8 cellular contexts compared by ENCODE assay signal in genomic region chrX:16695079-16695676, GRCh38. TPM values are rescaled to one million over a fixed set of nuclear protein-coding genes. Genes with fewer than 3 reads are reported as not detected.
A peak's percentile ranks its signal among the peaks of the same experiment; 100 is the strongest.
DNase-seq lines count a peak whose midpoint lies in the region; ATAC-seq and TF ChIP-seq lines count a peak whose summit lies in the region.

No MANE protein-coding gene starts in this region.

- TF ChIP-seq CTCF in Calu3 (IDR thresholded peaks at IDR 0.05; ENCODE audit: unreplicated experiment) = peak; percentile 66
- TF ChIP-seq CTCF in esophagus squamous epithelium (IDR thresholded peaks at IDR 0.05) = peak; percentile 68 to 93 (median 76)
- peak; percentile 81 for TF ChIP-seq CTCF in upper lobe of right lung (IDR thresholded peaks at IDR 0.05)

- no peaks in the 10 kb centered on the region for H3K4me1 Mint-ChIP-seq in Calu3 (ENCODE audit: low read depth, unreplicated experiment)

- H3K36me3 ChIP-seq in esophagus squamous epithelium (peaks cover 0 to 48% (median 0%) of the 10 kb centered on the region in 3 donors), upper lobe of right lung (peaks cover 14% of the 10 kb centered on the region)

- H3K27me3 ChIP-seq in esophagus squamous epithelium = no peaks in the 10 kb centered on the region
- H3K27me3 ChIP-seq in upper lobe of right lung = no peaks in the 10 kb centered on the region

- H3K36me3 Mint-ChIP-seq in Calu3 (ENCODE audit: insufficient read depth, unreplicated experiment) = peaks cover 5% of the 10 kb centered on the region

- intact Hi-C loops in Calu3 (cut with micrococcal nuclease; ENCODE audit: unreplicated experiment) (no loop called here), esophagus squamous epithelium (cut with DNase I) (loop anchor here (10.0 kb wide), 1 partner anchor 260 kb away; no protein-coding TSS in a partner anchor), upper lobe of right lung (cut with DNase I) (no loop called here)

- BruUV-seq in Calu3 (replicated peaks; lab: Mats Ljungman, UMichigan) = no TSS peak

- H3K27ac Mint-ChIP-seq in Calu3 (ENCODE audit: unreplicated experiment) = no peak overlapping the region

- CTCF ChIA-PET in Calu3 (lab: Charles Lee) = no interaction called here

- H3K4me1 ChIP-seq in esophagus squamous epithelium = no peaks in the 10 kb centered on the region
- H3K4me1 ChIP-seq in upper lobe of right lung = no peaks in the 10 kb centered on the region

- WGBS in esophagus squamous epithelium, 2 donors = 45 to 69% methylated on average over 8 to 10 of the region's 10 CpGs

- TF ChIP-seq POLR2A in esophagus squamous epithelium (IDR thresholded peaks at IDR 0.05) = no peak

- no peak overlapping the region for H3K4me3 Mint-ChIP-seq in Calu3 (ENCODE audit: low read depth, unreplicated experiment)

- ATAC-seq in GM21717 (IDR thresholded peaks at IDR 0.05; ENCODE audit: unreplicated experiment) = peak; percentile 64
- ATAC-seq in upper lobe of right lung = peak; percentile 80
- ATAC-seq in HG03135 (IDR thresholded peaks at IDR 0.05; ENCODE audit: unreplicated experiment) = no peak

- no peak overlapping the region for H3K27ac ChIP-seq in esophagus squamous epithelium
- H3K27ac ChIP-seq in upper lobe of right lung = no peak overlapping the region

- no peaks in the 10 kb centered on the region for H3K9me3 ChIP-seq in esophagus squamous epithelium
- no peaks in the 10 kb centered on the region for H3K9me3 ChIP-seq in upper lobe of right lung

- H3K4me3 ChIP-seq in esophagus squamous epithelium (no peak overlapping the region), upper lobe of right lung (no peak overlapping the region)

- H3K9me3 Mint-ChIP-seq in Calu3 (ENCODE audit: low read depth, unreplicated experiment) = no peaks in the 10 kb centered on the region

- peak; percentile 70 for DNase-seq in Calu3
- DNase-seq in NCI-H774 (lab: John Stamatoyannopoulos, UW) = peak; percentile 2
- peak; percentile 35 for DNase-seq in activated T-cell treated with anti-CD3 and anti-CD28 coated beads for 24 hours (ENCODE audit: low read depth)
- DNase-seq in esophagus squamous epithelium (lab: John Stamatoyannopoulos, UW) = no peak
- peak in 40 of 56 donors; percentile 0 to 72 (median 7) for DNase-seq in nucleus accumbens (lab: John Stamatoyannopoulos, UW)
- DNase-seq in upper lobe of right lung = peak; percentile 59

- H3K27me3 Mint-ChIP-seq in Calu3 (ENCODE audit: unreplicated experiment) = no peaks in the 10 kb centered on the region

RNA-seq across cellular contexts. Expression of gene CTPS2, which starts 17.3 kb away (rescaled TPM):
- total RNA-seq in Calu3 (2022) (22.2 and 23.2 TPM in 2 replicates), esophagus squamous epithelium (1 to 10 TPM; 4.1 to 9.7 (median 6.3) TPM), upper lobe of right lung (10.7 TPM)

RNA-seq across cellular contexts. Expression of gene SYAP1, which starts 24.2 kb away (rescaled TPM):
- 38.3 and 40.7 TPM in 2 replicates for total RNA-seq in Calu3 (2022)
- 10 to 100 TPM; 16.2 to 22.8 (median 18.2) TPM for total RNA-seq in esophagus squamous epithelium
- total RNA-seq in upper lobe of right lung = 20.0 TPM

RNA-seq across cellular contexts. Expression of gene S100G, which starts 45.2 kb away (rescaled TPM):
- not detected in 2 replicates for total RNA-seq in Calu3 (2022)
- not detected for total RNA-seq in esophagus squamous epithelium
- not detected for total RNA-seq in upper lobe of right lung
